22 cellular contexts compared by ENCODE assay signal in genomic region chr2:134225173-134225572, GRCh38.
"Had no signal": no experiment of that assay in that cellular context is flagged by ENCODE, and none has a peak within 500 bp of the region (broad histone marks: within the 10 kb centered on the region; RNA-seq: fewer than 3 reads in every experiment).

No MANE protein-coding gene starts in this region.

- H3K9me3 Mint-ChIP-seq: effector memory CD8-positive, alpha-beta T cell had no signal

- H3K27me3 ChIP-seq: brain microvascular endothelial cell, left lung, right lobe of liver, testis, transverse colon had no signal

- H3K27ac ChIP-seq: brain microvascular endothelial cell, left lung, right lobe of liver, testis, transverse colon had no signal

- H3K9me3 ChIP-seq: right lobe of liver, testis had no signal

- H3K36me3 ChIP-seq: brain microvascular endothelial cell, left lung, right lobe of liver, transverse colon had no signal

- H3K27me3 Mint-ChIP-seq: activated B cell treated with CpG ODN at 0.5 μM for 24 hours; effector memory CD8-positive, alpha-beta T cell had no signal

- DNase-seq: activated B cell treated with CpG ODN at 0.5 μM for 24 hours; activated CD8-positive, alpha-beta memory T cell treated with anti-CD3 and anti-CD28 coated beads for 24 hours; activated effector memory CD4-positive, alpha-beta T cell treated with anti-CD3 and anti-CD28 coated beads, Interleukin-2, amount 50 U/mL, for 16 hours; activated naive CD4-positive, alpha-beta T cell treated with anti-CD3 and anti-CD28 coated beads for 36 hours; amniotic stem cell; brain microvascular endothelial cell; caudate nucleus; cortex of kidney; effector memory CD8-positive, alpha-beta T cell; kidney glomerular epithelial cell; left lung; posterior cingulate gyrus; right lobe of liver; stimulated activated CD4-positive, alpha-beta T cell treated with anti-CD3 and anti-CD28 coated beads, Interleukin-2, amount 100 ng/mL, for 48 hours; stimulated activated naive CD8-positive, alpha-beta T cell treated with anti-CD3 and anti-CD28 coated beads, Interleukin-15, Interleukin-2, amounts not matched to agents 100 U/mL and 50 U/mL, for 24 hours; T-helper 2 cell; testis; transverse colon had no signal

- H3K4me3 ChIP-seq: left lung, lung, right lobe of liver, testis, transverse colon had no signal

- FAIRE-seq: astrocyte, urothelium cell line had no signal

- H3K27ac Mint-ChIP-seq: activated naive CD4-positive, alpha-beta T cell treated with anti-CD3 and anti-CD28 coated beads for 36 hours; nephron had no signal

- H3K4me3 Mint-ChIP-seq: activated B cell treated with CpG ODN at 0.5 μM for 24 hours; activated naive CD4-positive, alpha-beta T cell treated with anti-CD3 and anti-CD28 coated beads for 36 hours; effector memory CD8-positive, alpha-beta T cell; nephron had no signal

- ATAC-seq: effector memory CD8-positive, alpha-beta T cell; left lung; right lobe of liver; stimulated activated naive CD8-positive, alpha-beta T cell treated with anti-CD3 and anti-CD28 coated beads, Interleukin-15, Interleukin-2, amounts not matched to agents 100 U/mL and 50 U/mL, for 24 hours had no signal

- H3K4me1 ChIP-seq: right lobe of liver, testis, transverse colon had no signal
